In genomic region chr6:125114248-125114858, GRCh38 we compare ENCODE assay signal across 7 cellular contexts. TPM values are rescaled to one million over a fixed set of nuclear protein-coding genes. Genes with fewer than 3 reads are reported as not detected.
A peak's percentile ranks its signal among the peaks of the same experiment; 100 is the strongest.
DNase-seq lines count a peak whose midpoint lies in the region; ATAC-seq and TF ChIP-seq lines count a peak whose summit lies in the region.

No MANE protein-coding gene starts in this region.

- intact Hi-C loops in adrenal gland (cut with DNase I), result loop anchor here (2.0 to 10.0 kb wide), 3 partner anchors 150 to 244 kb away; partner anchors contain the start of gene RNF217 (in 1 of the 2)

- H3K4me2 ChIP-seq in OCI-LY3 (ENCODE audit: low read length), result no peak overlapping the region

- WGBS in adrenal gland, 4 donors, result 0 to 3% (median 0%) methylated on average over 1 of the region's 1 CpG

- no peaks in the 10 kb centered on the region for H4K20me1 ChIP-seq in OCI-LY3 (ENCODE audit: insufficient read depth, low read length)

- H3K79me2 ChIP-seq in OCI-LY3 (ENCODE audit: low read length), result no peaks in the 10 kb centered on the region

- no peaks in the 10 kb centered on the region for H3K36me3 ChIP-seq in OCI-LY3 (replicated peaks; ENCODE audit: low read depth, low read length)
- no peaks in the 10 kb centered on the region for H3K36me3 ChIP-seq in adrenal gland (replicated peaks in 1 of 2)

- no peak overlapping the region for H2AFZ ChIP-seq in OCI-LY3 (ENCODE audit: low read depth, low read length)

- TF ChIP-seq CTCF in GM12873 (IDR thresholded peaks at IDR 0.05; ENCODE audit: insufficient read depth, low read depth, low read length, missing control alignments), result peak; percentile 55
- TF ChIP-seq CTCF in OCI-LY3 (IDR thresholded peaks at IDR 0.05; ENCODE audit: low read depth, low read length), result peak; percentile 60
- peak; percentile 74 to 92 (median 83) for TF ChIP-seq CTCF in adrenal gland (IDR thresholded peaks at IDR 0.05)

- H3K9me3 ChIP-seq in OCI-LY3 (ENCODE audit: insufficient read depth, low read length) (no peaks in the 10 kb centered on the region), adrenal gland (replicated peaks in 1 of 3) (peaks cover 0 to 11% (median 3%) of the 10 kb centered on the region in 3 donors)

- H3K27ac ChIP-seq in OCI-LY3 (ENCODE audit: low read length) (no peak overlapping the region), adrenal gland (no peak overlapping the region)

- H3K4me3 ChIP-seq in OCI-LY3 (ENCODE audit: low read length) (no peak overlapping the region), adrenal gland (no peak overlapping the region)

- H3K9ac ChIP-seq in OCI-LY3 (ENCODE audit: low read length), result no peak overlapping the region

- TF ChIP-seq POLR2A in adrenal gland (IDR thresholded peaks at IDR 0.05), result no peak

- peak; percentile 61 for ATAC-seq in HG03520 (IDR thresholded peaks at IDR 0.05; ENCODE audit: unreplicated experiment)
- ATAC-seq in GM18517 (IDR thresholded peaks at IDR 0.05; ENCODE audit: unreplicated experiment), result no peak

- H3K4me1 ChIP-seq in OCI-LY3 (ENCODE audit: low read length) (no peaks in the 10 kb centered on the region), adrenal gland (replicated peaks in 1 of 2) (no peaks in the 10 kb centered on the region)

- DNase-seq in adrenal gland, result peak in 6 of 7 donors; percentile 43 to 85 (median 63)
- DNase-seq in iPS-NIHi11 (ENCODE audit: low spot score), result peak; percentile 23
- DNase-seq in stimulated activated CD4-positive, alpha-beta T cell treated with anti-CD3 and anti-CD28 coated beads, Interleukin-2, amount 100 ng/mL, for 48 hours, result peak; percentile 15 to 20

- no peaks in the 10 kb centered on the region for H3K27me3 ChIP-seq in OCI-LY3 (ENCODE audit: low read depth, low read length)
- H3K27me3 ChIP-seq in adrenal gland, result no peaks in the 10 kb centered on the region

RNA-seq across cellular contexts. Expression of gene TPD52L1, which starts 39.2 kb away (rescaled TPM):
- total RNA-seq in adrenal gland, result 1,000 to 10,000 TPM in 3 of 8 donors, 100 to 1,000 TPM in 5; 235 to 2,041 (median 662) TPM
- polyA plus RNA-seq in adrenal gland, result 100 to 1,000 TPM; 224 to 254 (median 226) TPM
